14 cellular contexts compared by ENCODE assay signal in the genomic region with DNA sequence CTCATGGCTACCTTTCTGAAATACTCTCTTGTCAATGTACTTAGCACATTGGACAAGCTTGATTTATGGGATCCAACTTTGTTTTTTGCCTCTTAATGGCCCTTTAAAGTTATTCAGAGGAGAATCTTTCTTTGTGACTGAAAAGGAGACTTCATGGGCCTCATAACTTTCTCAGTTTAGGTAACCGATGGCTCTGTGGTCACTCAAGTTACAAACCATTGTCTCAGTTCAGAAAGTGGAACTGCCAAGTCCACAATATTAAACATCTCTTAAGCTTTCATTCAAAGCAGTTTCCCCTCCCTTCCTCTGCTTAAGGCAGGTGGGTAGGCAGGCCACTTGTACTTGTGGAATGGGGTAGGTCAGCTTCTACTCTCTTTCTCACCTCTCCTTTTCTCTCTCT. TPM values are rescaled to one million over a fixed set of nuclear protein-coding genes. Genes with fewer than 3 reads are reported as not detected.
A peak's percentile ranks its signal among the peaks of the same experiment; 100 is the strongest.
DNase-seq lines count a peak whose midpoint lies in the region; ATAC-seq and TF ChIP-seq lines count a peak whose summit lies in the region.
"Had no signal": no experiment of that assay in that cellular context is flagged by ENCODE, and none has a peak within 500 bp of the region (broad histone marks: within the 10 kb centered on the region; RNA-seq: fewer than 3 reads in every experiment).

No MANE protein-coding gene starts in this region.

- ATAC-seq in GM19351 (IDR thresholded peaks at IDR 0.05; ENCODE audit: unreplicated experiment) (peak; percentile 97), HG02623 (IDR thresholded peaks at IDR 0.05; ENCODE audit: unreplicated experiment) (peak; percentile 87), HG03280 (IDR thresholded peaks at IDR 0.05; ENCODE audit: unreplicated experiment) (peak; percentile 98), Right ventricle myocardium superior (ENCODE audit: poor library complexity) (no peak)
- ATAC-seq: stimulated activated naive B cell treated with anti-CD40 and anti-IgM and Interleukin-4, amounts not matched to agents 10 μg/mL and 1 μg/mL and 100 μg/mL, for 72 hours had no signal

- H3K9me3 ChIP-seq in Peyer's patch, result no peaks in the 10 kb centered on the region

- no peaks in the 10 kb centered on the region for H3K27me3 ChIP-seq in Peyer's patch
- H3K27me3 ChIP-seq: breast epithelium had no signal

- no peaks in the 10 kb centered on the region for H3K4me1 ChIP-seq in Peyer's patch
- H3K4me1 ChIP-seq: breast epithelium had no signal

- TF ChIP-seq CTCF in GM12865 (IDR thresholded peaks at IDR 0.05; ENCODE audit: insufficient read depth, low read depth, low read length, missing control alignments) (no peak), Peyer's patch (IDR thresholded peaks at IDR 0.05) (no peak)

- intact Hi-C loops in Right ventricle myocardium superior (cut with DNase I), result loop anchor here (10.0 kb wide), 1 partner anchor 176 kb away; no protein-coding TSS in a partner anchor

- DNase-seq in GM12865 (ENCODE audit: low read depth), result peak; percentile 80
- no peak for DNase-seq in Right ventricle myocardium superior
- no peak for DNase-seq in NCI-H510A (lab: John Stamatoyannopoulos, UW)
- DNase-seq in Ammon's horn (ENCODE audit: low spot score), result no peak
- no peak for DNase-seq in Peyer's patch
- DNase-seq: activated CD4-positive, CD25-positive, alpha-beta regulatory T cell treated with anti-CD3 and anti-CD28 coated beads, Interleukin-2, amount 50 U/mL, for 72 hours; DMS53; hypothalamus; NCI-H345; stimulated activated naive B cell treated with anti-CD40 and anti-IgM and Interleukin-4, amounts not matched to agents 10 μg/mL and 1 μg/mL and 100 μg/mL, for 72 hours had no signal

- H3K4me3 ChIP-seq in GM12865 (ENCODE audit: low read depth, low read length), result no peak overlapping the region
- H3K4me3 ChIP-seq in Peyer's patch, result no peak overlapping the region
- H3K4me3 ChIP-seq: breast epithelium had no signal

- TF ChIP-seq POLR2A in Peyer's patch (IDR thresholded peaks at IDR 0.05), result no peak

- no peak overlapping the region for H3K27ac ChIP-seq in Peyer's patch
- H3K27ac ChIP-seq: breast epithelium had no signal

- no peaks in the 10 kb centered on the region for H3K36me3 ChIP-seq in Peyer's patch
- H3K36me3 ChIP-seq: breast epithelium had no signal

RNA-seq across cellular contexts. Expression of gene ARL14EP, which starts 12.3 kb away (rescaled TPM):
- total RNA-seq in Right ventricle myocardium superior (35.5 TPM), Peyer's patch (10 to 100 TPM in 3 of 4 donors, 1 to 10 TPM in 1; 6.3 to 21.5 (median 15.1) TPM)
